Comparison of ENCODE assay signal across 20 cellular contexts in the genomic region with DNA sequence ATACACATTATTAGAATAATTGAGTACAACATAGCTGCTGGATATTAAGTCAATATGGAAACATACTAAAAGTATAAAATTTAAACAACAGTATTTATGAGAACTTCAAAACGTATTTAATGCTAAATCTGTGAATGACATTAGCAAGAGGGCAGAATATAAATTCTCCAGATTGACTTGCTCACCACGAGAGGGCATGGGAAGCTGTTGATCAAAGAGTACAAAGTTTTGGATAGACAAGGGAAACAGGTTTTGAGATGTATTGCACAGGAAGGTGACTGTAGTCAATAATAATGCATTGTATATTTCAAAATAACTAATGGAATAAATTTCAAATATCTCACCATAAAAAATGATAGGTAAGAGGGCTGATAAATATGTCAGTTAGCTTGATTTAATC.
"Had no signal": no experiment of that assay in that cellular context is flagged by ENCODE, and none has a peak within 500 bp of the region (broad histone marks: within the 10 kb centered on the region; RNA-seq: fewer than 3 reads in every experiment).

No MANE protein-coding gene starts in this region.

- H3K9me3 ChIP-seq: lower lobe of right lung, ovary, prostate gland, transverse colon had no signal

- H3K27ac ChIP-seq: cardiac muscle cell, lower lobe of right lung, ovary, prostate gland, transverse colon, WERI-Rb-1 had no signal

- H3K36me3 Mint-ChIP-seq: natural killer cell treated with Interleukin-12 subunit alpha and Interleukin-12 subunit beta and Interleukin-15 and Interleukin-18, amount 100 ng/mL, for 72 hours; stimulated activated naive B cell treated with anti-CD40 and anti-IgM and Interleukin-4, amounts not matched to agents 10 μg/mL and 1 μg/mL and 100 μg/mL, for 72 hours had no signal

- H3K4me3 Mint-ChIP-seq: activated CD4-positive, alpha-beta T cell treated with anti-CD3 and anti-CD28 coated beads, Interleukin-2, amount 10 ng/mL, durations not matched to agents 7 days and 5 days; activated CD8-positive, alpha-beta T cell treated with anti-CD3 and anti-CD28 coated beads, Interleukin-2, amount 10 ng/mL, durations not matched to agents 7 days and 5 days; activated naive CD8-positive, alpha-beta T cell treated with anti-CD3 and anti-CD28 coated beads, Interleukin-2, amount 50 U/mL, for 24 hours; activated T-helper 1 cell treated with anti-CD3 and anti-CD28 coated beads, Interleukin-12 subunit alpha, Interleukin-12 subunit beta, Interleukin-2, Interleukin-4 antibody, amounts not matched to agents 30 ng/mL and 10 ng/mL and 1 ng/mL, durations not matched to agents 14 hours and 24 hours and 36 hours; natural killer cell treated with Interleukin-12 subunit alpha and Interleukin-12 subunit beta and Interleukin-15 and Interleukin-18, amount 100 ng/mL, for 72 hours; stimulated activated naive B cell treated with anti-CD40 and anti-IgM and Interleukin-4, amounts not matched to agents 10 μg/mL and 1 μg/mL and 100 μg/mL, for 72 hours had no signal

- DNase-seq: activated CD4-positive, alpha-beta T cell treated with anti-CD3 and anti-CD28 coated beads, Interleukin-2, amount 10 ng/mL, durations not matched to agents 7 days and 5 days; activated CD4-positive, CD25-positive, alpha-beta regulatory T cell treated with anti-CD3 and anti-CD28 coated beads, Interleukin-2, amount 50 U/mL, for 72 hours; activated CD8-positive, alpha-beta T cell treated with anti-CD3 and anti-CD28 coated beads, Interleukin-2, amount 10 ng/mL, durations not matched to agents 7 days and 5 days; activated gamma-delta T cell; activated naive CD4-positive, alpha-beta T cell treated with anti-CD3 and anti-CD28 coated beads, Interleukin-2, amount 50 U/mL, for 16 hours; activated naive CD8-positive, alpha-beta T cell treated with anti-CD3 and anti-CD28 coated beads, Interleukin-2, amount 50 U/mL, for 24 hours; erythroblast; foreskin melanocyte; kidney; lower lobe of right lung; ovary; stimulated activated CD4-positive, alpha-beta T cell treated with anti-CD3 and anti-CD28 coated beads, Interleukin-2, amount 100 ng/mL, for 48 hours; stimulated activated CD8-positive, alpha-beta memory T cell treated with anti-CD3 and anti-CD28 coated beads, Interleukin-4, amount 100 ng/mL, for 48 hours; stimulated activated naive B cell treated with anti-CD40 and anti-IgM and Interleukin-4, amounts not matched to agents 10 μg/mL and 1 μg/mL and 100 μg/mL, for 72 hours; transverse colon; WERI-Rb-1 had no signal

- H3K4me1 Mint-ChIP-seq: activated CD4-positive, alpha-beta T cell treated with anti-CD3 and anti-CD28 coated beads, Interleukin-2, amount 10 ng/mL, durations not matched to agents 7 days and 5 days; activated naive CD8-positive, alpha-beta T cell treated with anti-CD3 and anti-CD28 coated beads, Interleukin-2, amount 50 U/mL, for 24 hours; stimulated activated naive B cell treated with anti-CD40 and anti-IgM and Interleukin-4, amounts not matched to agents 10 μg/mL and 1 μg/mL and 100 μg/mL, for 72 hours had no signal

- H3K9me3 Mint-ChIP-seq: activated naive CD8-positive, alpha-beta T cell treated with anti-CD3 and anti-CD28 coated beads, Interleukin-2, amount 50 U/mL, for 24 hours; activated T-helper 1 cell treated with anti-CD3 and anti-CD28 coated beads, Interleukin-12 subunit alpha, Interleukin-12 subunit beta, Interleukin-2, Interleukin-4 antibody, amounts not matched to agents 30 ng/mL and 10 ng/mL and 1 ng/mL, durations not matched to agents 14 hours and 24 hours and 36 hours had no signal

- H3K27me3 ChIP-seq: cardiac muscle cell, ovary, transverse colon had no signal

- H3K36me3 ChIP-seq: cardiac muscle cell, lower lobe of right lung, ovary, prostate gland, transverse colon, WERI-Rb-1 had no signal

- H3K4me1 ChIP-seq: lower lobe of right lung, prostate gland, transverse colon had no signal

- ATAC-seq: activated CD8-positive, alpha-beta T cell treated with anti-CD3 and anti-CD28 coated beads, Interleukin-2, amount 10 ng/mL, durations not matched to agents 7 days and 5 days; activated naive CD8-positive, alpha-beta T cell treated with anti-CD3 and anti-CD28 coated beads, Interleukin-2, amount 50 U/mL, for 24 hours; lower lobe of right lung; natural killer cell treated with Interleukin-12 subunit alpha and Interleukin-12 subunit beta and Interleukin-15 and Interleukin-18, amount 100 ng/mL, for 72 hours; stimulated activated naive B cell treated with anti-CD40 and anti-IgM and Interleukin-4, amounts not matched to agents 10 μg/mL and 1 μg/mL and 100 μg/mL, for 72 hours had no signal

- H3K4me3 ChIP-seq: cardiac muscle cell, lower lobe of right lung, ovary, prostate gland, transverse colon had no signal

- H3K27ac Mint-ChIP-seq: activated CD4-positive, alpha-beta T cell treated with anti-CD3 and anti-CD28 coated beads, Interleukin-2, amount 10 ng/mL, durations not matched to agents 7 days and 5 days; activated CD8-positive, alpha-beta T cell treated with anti-CD3 and anti-CD28 coated beads, Interleukin-2, amount 10 ng/mL, durations not matched to agents 7 days and 5 days; activated naive CD8-positive, alpha-beta T cell treated with anti-CD3 and anti-CD28 coated beads, Interleukin-2, amount 50 U/mL, for 24 hours; activated T-helper 1 cell treated with anti-CD3 and anti-CD28 coated beads, Interleukin-12 subunit alpha, Interleukin-12 subunit beta, Interleukin-2, Interleukin-4 antibody, amounts not matched to agents 30 ng/mL and 10 ng/mL and 1 ng/mL, durations not matched to agents 14 hours and 24 hours and 36 hours; natural killer cell treated with Interleukin-12 subunit alpha and Interleukin-12 subunit beta and Interleukin-15 and Interleukin-18, amount 100 ng/mL, for 72 hours; stimulated activated naive B cell treated with anti-CD40 and anti-IgM and Interleukin-4, amounts not matched to agents 10 μg/mL and 1 μg/mL and 100 μg/mL, for 72 hours had no signal

- H3K27me3 Mint-ChIP-seq: activated CD4-positive, alpha-beta T cell treated with anti-CD3 and anti-CD28 coated beads, Interleukin-2, amount 10 ng/mL, durations not matched to agents 7 days and 5 days; activated naive CD8-positive, alpha-beta T cell treated with anti-CD3 and anti-CD28 coated beads, Interleukin-2, amount 50 U/mL, for 24 hours; natural killer cell treated with Interleukin-12 subunit alpha and Interleukin-12 subunit beta and Interleukin-15 and Interleukin-18, amount 100 ng/mL, for 72 hours; stimulated activated naive B cell treated with anti-CD40 and anti-IgM and Interleukin-4, amounts not matched to agents 10 μg/mL and 1 μg/mL and 100 μg/mL, for 72 hours had no signal
